Comparison of ENCODE assay signal across 22 cellular contexts in genomic region chr1:2604854-2605753, GRCh38. TPM values are rescaled to one million over a fixed set of nuclear protein-coding genes. Genes with fewer than 3 reads are reported as not detected.
"Had no signal": no experiment of that assay in that cellular context is flagged by ENCODE, and none has a peak within 500 bp of the region (broad histone marks: within the 10 kb centered on the region; RNA-seq: fewer than 3 reads in every experiment).

No MANE protein-coding gene starts in this region.

- H3K9me3 ChIP-seq: breast epithelium, gastrocnemius medialis, left lung, mucosa of descending colon, upper lobe of left lung had no signal

- H3K4me1 ChIP-seq: ascending aorta, breast epithelium, gastrocnemius medialis, left lung had no signal

- H3K36me3 ChIP-seq: ascending aorta, breast epithelium, gastrocnemius medialis, heart left ventricle, left lung, upper lobe of left lung had no signal

- H3K9me3 Mint-ChIP-seq: activated naive CD8-positive, alpha-beta T cell treated with anti-CD3 and anti-CD28 coated beads, Interleukin-2, amount 50 U/mL, for 24 hours had no signal

- H3K4me3 ChIP-seq: ascending aorta, breast epithelium, gastrocnemius medialis, heart left ventricle, left lung, mucosa of descending colon, upper lobe of left lung had no signal

- DNase-seq: activated CD8-positive, alpha-beta memory T cell treated with anti-CD3 and anti-CD28 coated beads, Interleukin-2, amount 50 U/mL, for 4 hours; activated CD8-positive, alpha-beta T cell treated with anti-CD3 and anti-CD28 coated beads, Interleukin-2, amount 10 ng/mL, durations not matched to agents 7 days and 5 days; activated gamma-delta T cell treated with Interleukin-2 at 50 U/mL for 16 hours; activated naive CD8-positive, alpha-beta T cell treated with anti-CD3 and anti-CD28 coated beads, Interleukin-2, amount 50 U/mL, for 24 hours; dermis blood vessel endothelial cell; mucosa of descending colon; naive thymus-derived CD4-positive, alpha-beta T cell; nucleus accumbens; stimulated activated CD4-positive, alpha-beta T cell treated with anti-CD3 and anti-CD28 coated beads, Interleukin-4, amount 100 ng/mL, for 4 hours; stimulated activated CD8-positive, alpha-beta memory T cell treated with anti-CD3 and anti-CD28 coated beads, Interleukin-4, amount 100 ng/mL, for 48 hours; stimulated activated naive CD8-positive, alpha-beta T cell treated with anti-CD3 and anti-CD28 coated beads, Interleukin-15, Interleukin-2, amounts not matched to agents 100 U/mL and 50 U/mL, for 24 hours; T-helper 1 cell; T1000 had no signal

- H3K4me3 Mint-ChIP-seq: activated CD4-positive, alpha-beta T cell treated with anti-CD3 and anti-CD28 coated beads for 36 hours; activated CD8-positive, alpha-beta T cell treated with anti-CD3 and anti-CD28 coated beads, Interleukin-2, amount 10 ng/mL, durations not matched to agents 7 days and 5 days; activated naive CD8-positive, alpha-beta T cell treated with anti-CD3 and anti-CD28 coated beads, Interleukin-2, amount 50 U/mL, for 24 hours; naive thymus-derived CD4-positive, alpha-beta T cell had no signal

- H3K36me3 Mint-ChIP-seq: naive thymus-derived CD4-positive, alpha-beta T cell had no signal

- H3K4me1 Mint-ChIP-seq: activated CD4-positive, alpha-beta T cell treated with anti-CD3 and anti-CD28 coated beads for 36 hours; activated naive CD8-positive, alpha-beta T cell treated with anti-CD3 and anti-CD28 coated beads, Interleukin-2, amount 50 U/mL, for 24 hours; naive thymus-derived CD4-positive, alpha-beta T cell had no signal

- H3K27ac Mint-ChIP-seq: activated CD4-positive, alpha-beta T cell treated with anti-CD3 and anti-CD28 coated beads for 36 hours; activated CD8-positive, alpha-beta T cell treated with anti-CD3 and anti-CD28 coated beads, Interleukin-2, amount 10 ng/mL, durations not matched to agents 7 days and 5 days; activated naive CD8-positive, alpha-beta T cell treated with anti-CD3 and anti-CD28 coated beads, Interleukin-2, amount 50 U/mL, for 24 hours; naive thymus-derived CD4-positive, alpha-beta T cell had no signal

- H3K27me3 ChIP-seq: ascending aorta, upper lobe of left lung had no signal

- H3K27me3 Mint-ChIP-seq: activated CD4-positive, alpha-beta T cell treated with anti-CD3 and anti-CD28 coated beads for 36 hours had no signal

- ATAC-seq: activated CD4-positive, alpha-beta T cell treated with anti-CD3 and anti-CD28 coated beads for 36 hours; activated CD8-positive, alpha-beta T cell treated with anti-CD3 and anti-CD28 coated beads, Interleukin-2, amount 10 ng/mL, durations not matched to agents 7 days and 5 days; activated naive CD8-positive, alpha-beta T cell treated with anti-CD3 and anti-CD28 coated beads, Interleukin-2, amount 50 U/mL, for 24 hours; gastrocnemius medialis; heart left ventricle; left lung; mucosa of descending colon; naive thymus-derived CD4-positive, alpha-beta T cell had no signal

- H3K27ac ChIP-seq: ascending aorta, breast epithelium, gastrocnemius medialis, heart left ventricle, left lung, upper lobe of left lung had no signal

RNA-seq across cellular contexts. Expression of gene MMEL1, which starts 27.7 kb away (rescaled TPM):
- total RNA-seq: ascending aorta, epithelial cell of proximal tubule, gastrocnemius medialis had no signal
- polyA plus RNA-seq: keratinocyte had no signal
